Comparison of ENCODE assay signal across 8 cellular contexts in genomic region chr1:212557739-212558664, GRCh38. TPM values are rescaled to one million over a fixed set of nuclear protein-coding genes. Genes with fewer than 3 reads are reported as not detected.
A peak's percentile ranks its signal among the peaks of the same experiment; 100 is the strongest.
DNase-seq lines count a peak whose midpoint lies in the region; FAIRE-seq and TF ChIP-seq lines count a peak whose summit lies in the region.

No MANE protein-coding gene starts in this region.

- no peaks in the 10 kb centered on the region for H3K9me1 ChIP-seq in keratinocyte (ENCODE audit: control insufficient read depth, extremely low read depth, insufficient read depth, low read length)

- H2AFZ ChIP-seq in GM23248 (peak overlapping the region; percentile 79), MM.1S (ENCODE audit: low read length) (peak overlapping the region; percentile 51), keratinocyte (ENCODE audit: control insufficient read depth, low read length) (peak overlapping the region; percentile 69)

- H3F3A ChIP-seq in GM23248 (ENCODE audit: insufficient read depth) (peaks cover 22% of the 10 kb centered on the region), MM.1S (ENCODE audit: insufficient read depth, low read length) (peaks cover 8% of the 10 kb centered on the region; the same call in 1 of the 2 replicates)

- H3K4me2 ChIP-seq in GM23248 (ENCODE audit: unreplicated experiment): peak overlapping the region; percentile 63
- peak overlapping the region; percentile 54 for H3K4me2 ChIP-seq in MM.1S (ENCODE audit: low read depth, low read length)
- H3K4me2 ChIP-seq in keratinocyte (ENCODE audit: control insufficient read depth, extremely low read depth, insufficient read depth, low read depth, low read length): peak overlapping the region; percentile 84

- dilution Hi-C loops in keratinocyte (cut with MboI; ENCODE audit: extremely low pct_ligation_motif_present, low sequenced_read_pairs): no loop called here

- H3K9ac ChIP-seq in GM23248 (peak overlapping the region; percentile 88), MM.1S (ENCODE audit: low read length) (peak overlapping the region; percentile 85), keratinocyte (ENCODE audit: control insufficient read depth, extremely low read depth, insufficient read depth, low read length) (peak overlapping the region; percentile 83)

- in situ Hi-C loops in GM23248 (cut with MboI): no loop called here

- H3K4me1 ChIP-seq in GM23248 (ENCODE audit: insufficient read depth): peaks cover 14% of the 10 kb centered on the region
- peaks cover 9% of the 10 kb centered on the region for H3K4me1 ChIP-seq in MM.1S (ENCODE audit: low read length)
- H3K4me1 ChIP-seq in keratinocyte (ENCODE audit: control insufficient read depth, extremely low read depth, insufficient read depth, low read length): peaks cover 11% of the 10 kb centered on the region

- DNase-seq in GM06990 (ENCODE audit: extremely low read depth, insufficient read length): no peak
- peak; percentile 77 for DNase-seq in GM23248
- DNase-seq in MM.1S: no peak
- DNase-seq in bronchial epithelial cell (ENCODE audit: low read depth): peak; percentile 20
- DNase-seq in keratinocyte (ENCODE audit: low read depth, low spot score): no peak
- DNase-seq in stimulated activated naive CD4-positive, alpha-beta T cell treated with Interleukin-2 at 50 U/mL for 16 hours (lab: John Stamatoyannopoulos, UW): peak; percentile 44
- no peak for DNase-seq in D341Med (ENCODE audit: low spot score)
- no peak for DNase-seq in activated CD4-positive, alpha-beta T cell treated with anti-CD3 and anti-CD28 coated beads for 1 hour

- TF ChIP-seq CTCF in GM06990 (IDR thresholded peaks at IDR 0.05; ENCODE audit: insufficient read depth, low read length, poor library complexity, severe bottlenecking) (no peak), MM.1S (IDR thresholded peaks at IDR 0.05; ENCODE audit: low read length) (no peak), bronchial epithelial cell (IDR thresholded peaks at IDR 0.05; ENCODE audit: insufficient read depth, low read length, severe bottlenecking) (no peak), keratinocyte (optimal IDR thresholded peaks at IDR 0.05 in 1 of 3, IDR thresholded peaks at IDR 0.05 in 1 of 3, conservative IDR thresholded peaks at IDR 0.05 in 1 of 3; ENCODE audit: extremely low read depth in 1 of 3, insufficient read depth in 2 of 3, low read length in 3 of 3) (no peak)

- H3K9me3 ChIP-seq in GM23248 (ENCODE audit: low read depth) (no peaks in the 10 kb centered on the region), MM.1S (replicated peaks; ENCODE audit: insufficient read depth, low read length) (no peaks in the 10 kb centered on the region), keratinocyte (ENCODE audit: control insufficient read depth, low read depth, low read length) (no peaks in the 10 kb centered on the region)

- no peaks in the 10 kb centered on the region for H3K79me2 ChIP-seq in GM23248 (ENCODE audit: insufficient read depth)
- H3K79me2 ChIP-seq in MM.1S (ENCODE audit: low read length): no peaks in the 10 kb centered on the region
- no peaks in the 10 kb centered on the region for H3K79me2 ChIP-seq in keratinocyte (ENCODE audit: control insufficient read depth, insufficient read depth, low read length)

- FAIRE-seq in bronchial epithelial cell (lab: Jason Lieb, UNC): no peak
- no peak for FAIRE-seq in keratinocyte (lab: Jason Lieb, UNC)

- H3K36me3 ChIP-seq in GM06990 (ENCODE audit: control insufficient read depth, insufficient read depth, low read length) (no peaks in the 10 kb centered on the region), GM23248 (ENCODE audit: low read depth) (no peaks in the 10 kb centered on the region), MM.1S (replicated peaks; ENCODE audit: insufficient read depth, low read length) (no peaks in the 10 kb centered on the region), bronchial epithelial cell (ENCODE audit: control insufficient read depth, insufficient read depth, low read length) (no peaks in the 10 kb centered on the region), keratinocyte (ENCODE audit: control insufficient read depth in 2 of 2, extremely low read depth in 1 of 2, insufficient read depth in 2 of 2, low read length in 2 of 2) (no peaks in the 10 kb centered on the region)

- peak overlapping the region; percentile 47 for H3K27ac ChIP-seq in GM23248
- peak overlapping the region; percentile 24; the same call in 1 of the 2 replicates for H3K27ac ChIP-seq in MM.1S (ENCODE audit: low read length)
- peak overlapping the region; percentile 70 for H3K27ac ChIP-seq in keratinocyte (ENCODE audit: control insufficient read depth, insufficient read depth, low read length)

- H3K4me3 ChIP-seq in GM06990 (replicated peaks; ENCODE audit: low read depth, low read length): peak overlapping the region; percentile 65
- peak overlapping the region; percentile 73 for H3K4me3 ChIP-seq in GM23248
- H3K4me3 ChIP-seq in MM.1S (ENCODE audit: low read length): peak overlapping the region; percentile 74
- H3K4me3 ChIP-seq in bronchial epithelial cell (ENCODE audit: low read depth, low read length): peak overlapping the region; percentile 65
- peak overlapping the region; percentile 52 to 70 (median 64) for H3K4me3 ChIP-seq in keratinocyte (ENCODE audit: control insufficient read depth in 2 of 3, extremely low read depth in 1 of 3, insufficient read depth in 2 of 3, low read depth in 1 of 3, low read length in 3 of 3)

- H3K9me2 ChIP-seq in GM23248 (ENCODE audit: insufficient read depth): no peaks in the 10 kb centered on the region
- H3K9me2 ChIP-seq in MM.1S (replicated peaks; ENCODE audit: insufficient read depth, low read length): no peaks in the 10 kb centered on the region

- H4K20me1 ChIP-seq in GM23248 (ENCODE audit: insufficient read depth) (no peaks in the 10 kb centered on the region), MM.1S (ENCODE audit: insufficient read depth, low read length) (no peaks in the 10 kb centered on the region), keratinocyte (ENCODE audit: control insufficient read depth, extremely low read depth, insufficient read depth, low read length) (no peaks in the 10 kb centered on the region)

- 14 to 16% methylated on average over 37 to 42 of the region's 45 CpGs for WGBS in GM23248 (ENCODE audit: low coverage in 1 of 2, low lambda C conversion rate in 2 of 2, missing lambda C conversion rate in 2 of 2), 2 experiments

- H3K27me3 ChIP-seq in GM06990 (replicated peaks; ENCODE audit: control insufficient read depth, insufficient read depth, low read length): no peaks in the 10 kb centered on the region
- no peaks in the 10 kb centered on the region for H3K27me3 ChIP-seq in GM23248 (replicated peaks; ENCODE audit: insufficient read depth)
- 0 out of 2 replicates have a peak, but pooled peaks cover 11% of the 10 kb centered on the region for H3K27me3 ChIP-seq in MM.1S (replicated peaks; ENCODE audit: insufficient read depth, low read length)
- no peaks in the 10 kb centered on the region for H3K27me3 ChIP-seq in bronchial epithelial cell (ENCODE audit: control insufficient read depth, insufficient read depth, low read length)
- H3K27me3 ChIP-seq in keratinocyte (ENCODE audit: control insufficient read depth, extremely low read depth, insufficient read depth, low read length): no peaks in the 10 kb centered on the region

RNA-seq across cellular contexts. Expression of gene ATF3, which starts 50.6 kb away (rescaled TPM):
- 0.86 and 4.9 TPM in 2 replicates for total RNA-seq in GM23248 (2014; rRNA removed; shearing (Covaris generic))
- 1.5 and 1.7 TPM in 2 replicates for polyA plus RNA-seq in GM23248 (2016; fragmentation: Nextera tagmentation; extraction: Ambion mirVana)
- 19.2 and 31.7 TPM in 2 replicates for total RNA-seq in bronchial epithelial cell
- polyA plus RNA-seq in keratinocyte: 1.6 to 65.7 TPM (median 45.1 TPM) in 3 replicates
- 308 TPM for polyA plus RNA-seq in keratinocyte (2011; ENCODE audit: low read depth)
- 24.5 and 29.1 TPM in 2 replicates for polyA plus RNA-seq in keratinocyte (2011; cell fraction: cytosol; rRNA removed)
- polyA plus RNA-seq in keratinocyte (2011; cell fraction: nucleus; rRNA removed): 320 and 404 TPM in 2 replicates
- 1.8 and 213 TPM in 2 replicates for polyA plus RNA-seq in keratinocyte (2012; ENCODE audit: low replicate concordance)
- 66.5 to 94.4 TPM in 2 of 3 replicates, not detected in the other for polyA minus RNA-seq in keratinocyte
- 14.2 TPM for polyA minus RNA-seq in keratinocyte (2011; cell fraction: cytosol; rRNA and poly(A)+ RNA removed)
- 168 and 267 TPM in 2 replicates for polyA minus RNA-seq in keratinocyte (2011; cell fraction: nucleus; rRNA and poly(A)+ RNA removed)

Comparison
In these comparisons a context has a peak if more than half of its experiments do, and no peak if none do; other contexts are left out.
1. DNase-seq: peak in GM23248 (single experiment), bronchial epithelial cell (single experiment) and stimulated activated naive CD4-positive, alpha-beta T cell treated with Interleukin-2 at 50 U/mL for 16 hours (single experiment); none in GM06990 (single experiment), MM.1S (single experiment), keratinocyte (single experiment), D341Med (single experiment) and activated CD4-positive, alpha-beta T cell treated with anti-CD3 and anti-CD28 coated beads for 1 hour (single experiment).
2. Peak in every context shown above with its lines, with median percentiles within 50 percentile points of each other: H3K4me3 ChIP-seq, H2AFZ ChIP-seq, H3K27ac ChIP-seq, H3K4me2 ChIP-seq and H3K9ac ChIP-seq.